In genomic region chr1:205720740-205721139, GRCh38 we compare ENCODE assay signal across 6 cellular contexts. TPM values are rescaled to one million over a fixed set of nuclear protein-coding genes. Genes with fewer than 3 reads are reported as not detected.
DNase-seq lines count a peak whose midpoint lies in the region; ATAC-seq, FAIRE-seq and TF ChIP-seq lines count a peak whose summit lies in the region.
"Not testable (repeated sequence)": the region's sequence is repeated elsewhere in the genome, so short reads cannot be mapped to it uniquely, and the experiment has no call there.

No MANE protein-coding gene starts in this region.

- not testable (repeated sequence) for H3K9ac ChIP-seq in K562 (ENCODE audit: insufficient read depth in 1 of 2, low read depth in 2 of 2, low read length in 2 of 2)

- peaks cover 79 to 94% of the 10 kb centered on the region in 2 experiments for H3K36me3 ChIP-seq in HEK293 (ENCODE audit: control insufficient read depth in 2 of 2, insufficient read depth in 1 of 2, low read length in 2 of 2)
- H3K36me3 ChIP-seq in K562 (ENCODE audit: control insufficient read depth, insufficient read depth, low read length): peaks cover 93% of the 10 kb centered on the region

- H3K79me2 ChIP-seq in K562 (ENCODE audit: control insufficient read depth, insufficient read depth, low read length): peaks cover 13% of the 10 kb centered on the region

- in situ Hi-C loops in K562 (cut with MboI): not testable (repeated sequence)

- ATAC-seq in activated CD4-positive, alpha-beta T cell treated with anti-CD3 and anti-CD28 coated beads for 36 hours; K562; stimulated activated effector memory CD8-positive, alpha-beta T cell treated with anti-CD3 and anti-CD28 coated beads, Interleukin-12 subunit alpha, Interleukin-12 subunit beta, amount 100 ng/mL, for 72 hours: not testable (repeated sequence)

- peak overlapping the region; percentile 83 for H3K27ac Mint-ChIP-seq in activated CD4-positive, alpha-beta T cell treated with anti-CD3 and anti-CD28 coated beads for 36 hours
- H3K27ac Mint-ChIP-seq in activated T-cell treated with anti-CD3 and anti-CD28 coated beads, Interleukin-2, amount 50 U/mL, for 24 hours: peak overlapping the region; percentile 87
- peak overlapping the region; percentile 69 for H3K27ac Mint-ChIP-seq in activated naive CD4-positive, alpha-beta T cell treated with anti-CD3 and anti-CD28 coated beads, Interleukin-2, amount 50 U/mL, for 24 hours
- peak overlapping the region; percentile 33 for H3K27ac Mint-ChIP-seq in stimulated activated effector memory CD8-positive, alpha-beta T cell treated with anti-CD3 and anti-CD28 coated beads, Interleukin-12 subunit alpha, Interleukin-12 subunit beta, amount 100 ng/mL, for 72 hours

- FAIRE-seq in K562 (lab: Jason Lieb, UNC): not testable (repeated sequence)

- not testable (repeated sequence) for H3K4me2 ChIP-seq in K562 (ENCODE audit: insufficient read depth, low read length)

- peaks cover 70% of the 10 kb centered on the region for H3K36me3 Mint-ChIP-seq in activated CD4-positive, alpha-beta T cell treated with anti-CD3 and anti-CD28 coated beads for 36 hours (ENCODE audit: low read depth)
- H3K36me3 Mint-ChIP-seq in activated T-cell treated with anti-CD3 and anti-CD28 coated beads, Interleukin-2, amount 50 U/mL, for 24 hours (ENCODE audit: low read depth): peaks cover 94% of the 10 kb centered on the region
- peaks cover 13% of the 10 kb centered on the region for H3K36me3 Mint-ChIP-seq in activated naive CD4-positive, alpha-beta T cell treated with anti-CD3 and anti-CD28 coated beads, Interleukin-2, amount 50 U/mL, for 24 hours
- peaks cover 100% of the 10 kb centered on the region for H3K36me3 Mint-ChIP-seq in stimulated activated effector memory CD8-positive, alpha-beta T cell treated with anti-CD3 and anti-CD28 coated beads, Interleukin-12 subunit alpha, Interleukin-12 subunit beta, amount 100 ng/mL, for 72 hours

- H3K27me3 Mint-ChIP-seq in activated CD4-positive, alpha-beta T cell treated with anti-CD3 and anti-CD28 coated beads for 36 hours; activated T-cell treated with anti-CD3 and anti-CD28 coated beads, Interleukin-2, amount 50 U/mL, for 24 hours; activated naive CD4-positive, alpha-beta T cell treated with anti-CD3 and anti-CD28 coated beads, Interleukin-2, amount 50 U/mL, for 24 hours: not testable (repeated sequence)

- not testable (repeated sequence) for H2AFZ ChIP-seq in K562 (ENCODE audit: low read depth, low read length)

- 70% methylated on average over 1 of the region's 2 CpGs for WGBS in K562 (ENCODE audit: insufficient coverage, low coverage, missing lambda C conversion rate)

- not testable (repeated sequence) for TF ChIP-seq EP300 in K562 (IDR thresholded peaks at IDR 0.05; ENCODE audit: low read length)

- not testable (repeated sequence) for H3K27ac ChIP-seq in HEK293 (ENCODE audit: extremely low read depth, low read depth, low read length); K562 (ENCODE audit: extremely low read depth, low read depth, low read length)

- H3K9me3 ChIP-seq in HEK293 (ENCODE audit: control insufficient read depth, insufficient read depth, low read depth, low read length); K562 (replicated peaks; ENCODE audit: control insufficient read depth, insufficient read depth, low read depth, low read length): not testable (repeated sequence)

- not testable (repeated sequence) for H3K9me3 Mint-ChIP-seq in activated CD4-positive, alpha-beta T cell treated with anti-CD3 and anti-CD28 coated beads for 36 hours (ENCODE audit: low read depth); activated T-cell treated with anti-CD3 and anti-CD28 coated beads, Interleukin-2, amount 50 U/mL, for 24 hours; activated naive CD4-positive, alpha-beta T cell treated with anti-CD3 and anti-CD28 coated beads, Interleukin-2, amount 50 U/mL, for 24 hours; stimulated activated effector memory CD8-positive, alpha-beta T cell treated with anti-CD3 and anti-CD28 coated beads, Interleukin-12 subunit alpha, Interleukin-12 subunit beta, amount 100 ng/mL, for 72 hours

- not testable (repeated sequence) for BruUV-seq in K562 (replicated peaks; lab: Mats Ljungman, UMichigan)

- POLR2A ChIA-PET in HEK293 (lab: Yijun Ruan, JAX); activated CD4-positive, alpha-beta T cell treated with anti-CD3 and anti-CD28 coated beads for 36 hours (lab: Charles Lee): not testable (repeated sequence)
- POLR2A ChIA-PET in K562 (lab: Yijun Ruan, JAX): interaction anchor here (0.9 to 1.2 kb wide), 3 partner anchors 9 to 25 kb away, joined by 3 to 4 read pairs (median 3); no protein-coding TSS in a partner anchor

- TF ChIP-seq RAD21 in K562 (CRISPR knock-in tag; conservative IDR thresholded peaks at IDR 0.05 in 1 of 2, IDR thresholded peaks at IDR 0.05 in 1 of 2): not testable (repeated sequence)

- intact Hi-C loops in activated CD4-positive, alpha-beta T cell treated with anti-CD3 and anti-CD28 coated beads for 36 hours (cut with DNase I, micrococcal nuclease): loop anchor here in 1 of 2 experiments (2.0 kb wide), 2 partner anchors 28 to 54 kb away; partner anchors contain the start of gene RAB29
- intact Hi-C loops in K562 (cut with micrococcal nuclease): not testable (repeated sequence)

- H3K4me3 Mint-ChIP-seq in activated CD4-positive, alpha-beta T cell treated with anti-CD3 and anti-CD28 coated beads for 36 hours; activated T-cell treated with anti-CD3 and anti-CD28 coated beads, Interleukin-2, amount 50 U/mL, for 24 hours; activated naive CD4-positive, alpha-beta T cell treated with anti-CD3 and anti-CD28 coated beads, Interleukin-2, amount 50 U/mL, for 24 hours; stimulated activated effector memory CD8-positive, alpha-beta T cell treated with anti-CD3 and anti-CD28 coated beads, Interleukin-12 subunit alpha, Interleukin-12 subunit beta, amount 100 ng/mL, for 72 hours: not testable (repeated sequence)

- peaks cover 32% of the 10 kb centered on the region for H3K4me1 Mint-ChIP-seq in activated CD4-positive, alpha-beta T cell treated with anti-CD3 and anti-CD28 coated beads for 36 hours
- H3K4me1 Mint-ChIP-seq in activated T-cell treated with anti-CD3 and anti-CD28 coated beads, Interleukin-2, amount 50 U/mL, for 24 hours (ENCODE audit: low read depth): peaks cover 40% of the 10 kb centered on the region
- not testable (repeated sequence) for H3K4me1 Mint-ChIP-seq in activated naive CD4-positive, alpha-beta T cell treated with anti-CD3 and anti-CD28 coated beads, Interleukin-2, amount 50 U/mL, for 24 hours
- H3K4me1 Mint-ChIP-seq in stimulated activated effector memory CD8-positive, alpha-beta T cell treated with anti-CD3 and anti-CD28 coated beads, Interleukin-12 subunit alpha, Interleukin-12 subunit beta, amount 100 ng/mL, for 72 hours: peaks cover 23% of the 10 kb centered on the region

- not testable (repeated sequence) for DNase-seq in activated CD4-positive, alpha-beta T cell treated with anti-CD3 and anti-CD28 coated beads for 36 hours; activated T-cell treated with anti-CD3 and anti-CD28 coated beads, Interleukin-2, amount 50 U/mL, for 24 hours; K562 (ENCODE audit: extremely low read depth in 1 of 4, low spot score in 3 of 4); stimulated activated effector memory CD8-positive, alpha-beta T cell treated with anti-CD3 and anti-CD28 coated beads, Interleukin-12 subunit alpha, Interleukin-12 subunit beta, amount 100 ng/mL, for 72 hours (ENCODE audit: low spot score in 2 of 2)

- not testable (repeated sequence) for TF ChIP-seq POLR2A in K562 (conservative IDR thresholded peaks at IDR 0.05)

- not testable (repeated sequence) for H3K9me1 ChIP-seq in K562 (ENCODE audit: control insufficient read depth, insufficient read depth, low read length)

- H3K4me3 ChIP-seq in HEK293 (ENCODE audit: low read depth, low read length); K562: not testable (repeated sequence)

- not testable (repeated sequence) for H3K27me3 ChIP-seq in K562 (ENCODE audit: control insufficient read depth in 2 of 2, insufficient read depth in 2 of 2, low read length in 2 of 2)

- TF ChIP-seq CTCF in HEK293 (tag by site-specific recombination; IDR thresholded peaks at IDR 0.05); K562 (IDR thresholded peaks at IDR 0.05 in 2 of 3, conservative IDR thresholded peaks at IDR 0.05 in 1 of 3; ENCODE audit: insufficient read depth in 2 of 3, low read depth in 1 of 3, low read length in 3 of 3): not testable (repeated sequence)

- CTCF ChIA-PET in HEK293 (lab: Yijun Ruan, JAX): interaction anchor here (0.7 to 9.2 kb wide), 4 partner anchors 9 to 316 kb away, joined by 4 to 94 read pairs (median 8); no protein-coding TSS in a partner anchor
- CTCF ChIA-PET in activated CD4-positive, alpha-beta T cell treated with anti-CD3 and anti-CD28 coated beads for 36 hours (lab: Charles Lee): interaction anchor here (1.2 to 8.5 kb wide), 2 partner anchors 10 to 128 kb away, joined by 3 to 62 read pairs; no protein-coding TSS in a partner anchor
- CTCF ChIA-PET in K562 (lab: Yijun Ruan, JAX; ENCODE audit: low intra/inter-chr PET ratio): not testable (repeated sequence)

- not testable (repeated sequence) for H3K4me1 ChIP-seq in HEK293 (ENCODE audit: control insufficient read depth, insufficient read depth, low read length); K562 (replicated peaks in 1 of 2; ENCODE audit: control insufficient read depth in 2 of 2, insufficient read depth in 2 of 2, low read length in 2 of 2)

- not testable (repeated sequence) for H4K20me1 ChIP-seq in K562 (replicated peaks; ENCODE audit: control insufficient read depth, insufficient read depth, low read length)

RNA-seq across cellular contexts. Expression of gene NUCKS1, which starts 29.2 kb away (rescaled TPM):
- 100 to 1,000 TPM; 189 to 260 TPM for total RNA-seq in activated CD4-positive, alpha-beta T cell treated with anti-CD3 and anti-CD28 coated beads for 36 hours
- 27.6 and 204 TPM in 2 replicates for total RNA-seq in K562 (2011; cell fraction: chromatin; rRNA removed; ENCODE audit: low replicate concordance)
- 10.8 and 27.2 TPM in 2 replicates for total RNA-seq in K562 (2011; cell fraction: nucleolus; rRNA removed)
- 57.1 and 92.6 TPM in 2 replicates for total RNA-seq in K562 (2011; cell fraction: nucleoplasm; rRNA removed)
- 81.9 and 87.5 TPM in 2 replicates for total RNA-seq in K562 (2014; rRNA removed)
- total RNA-seq in K562 (2014; rRNA removed; fragmentation: Illumina TruSeq; extraction: Trizol): 232 and 280 TPM in 2 replicates
- 236 and 244 TPM in 2 replicates for total RNA-seq in K562 (2015; rRNA removed; fragmentation: Illumina TruSeq; extraction: Trizol)
- total RNA-seq in K562 (2021): 201 and 216 TPM in 2 replicates
- 117 and 149 TPM in 2 replicates for polyA plus RNA-seq in K562 (2011; rRNA removed)
- polyA plus RNA-seq in K562 (2011; cell fraction: cytosol; rRNA removed): 32.1 and 83.7 TPM in 2 replicates
- 19.9 and 37.5 TPM in 2 replicates for polyA plus RNA-seq in K562 (2011; cell fraction: nucleus; rRNA removed)
- 80.3 and 120 TPM in 2 replicates for polyA plus RNA-seq in K562 (2012)
- 167 and 177 TPM in 2 replicates for polyA plus RNA-seq in K562 (2014; fragmentation: Illumina TruSeq; extraction: Trizol)
- 10 to 100 TPM; 66.7 to 83.4 TPM for polyA plus RNA-seq in K562 (2014; fragmentation: Nextera tagmentation; extraction: Ambion mirVana)
- 94.4 and 95.1 TPM in 2 replicates for polyA plus RNA-seq in K562 (2014; rRNA removed)
- 303 and 322 TPM in 2 replicates for polyA minus RNA-seq in K562 (2011; rRNA and poly(A)+ RNA removed)
- 85.8 and 115 TPM in 2 replicates for polyA minus RNA-seq in K562 (2011; cell fraction: cytosol; rRNA and poly(A)+ RNA removed)
- polyA minus RNA-seq in K562 (2011; cell fraction: nucleus; rRNA and poly(A)+ RNA removed): 23.7 and 70.9 TPM in 2 replicates

RNA-seq across cellular contexts. Expression of gene SLC45A3, which starts 40.4 kb away (rescaled TPM):
- under 1 TPM; 0.32 to 0.53 TPM for total RNA-seq in activated CD4-positive, alpha-beta T cell treated with anti-CD3 and anti-CD28 coated beads for 36 hours
- 7.0 and 13.6 TPM in 2 replicates for total RNA-seq in K562 (2011; cell fraction: chromatin; rRNA removed; ENCODE audit: low replicate concordance)
- total RNA-seq in K562 (2011; cell fraction: nucleolus; rRNA removed): 10.5 and 12.5 TPM in 2 replicates
- total RNA-seq in K562 (2011; cell fraction: nucleoplasm; rRNA removed): 8.7 and 12.1 TPM in 2 replicates
- 1.5 and 2.8 TPM in 2 replicates for total RNA-seq in K562 (2014; rRNA removed)
- total RNA-seq in K562 (2014; rRNA removed; fragmentation: Illumina TruSeq; extraction: Trizol): 0.87 and 1.1 TPM in 2 replicates
- 0.60 and 0.83 TPM in 2 replicates for total RNA-seq in K562 (2015; rRNA removed; fragmentation: Illumina TruSeq; extraction: Trizol)
- 2.5 and 3.0 TPM in 2 replicates for total RNA-seq in K562 (2021)
- polyA plus RNA-seq in K562 (2011; rRNA removed): 3.3 and 3.5 TPM in 2 replicates
- polyA plus RNA-seq in K562 (2011; cell fraction: cytosol; rRNA removed): 2.7 and 5.8 TPM in 2 replicates
- polyA plus RNA-seq in K562 (2011; cell fraction: nucleus; rRNA removed): 11.2 and 15.9 TPM in 2 replicates
- polyA plus RNA-seq in K562 (2012): 1.4 and 4.0 TPM in 2 replicates
- 1.3 and 1.7 TPM in 2 replicates for polyA plus RNA-seq in K562 (2014; fragmentation: Illumina TruSeq; extraction: Trizol)
- polyA plus RNA-seq in K562 (2014; fragmentation: Nextera tagmentation; extraction: Ambion mirVana): under 1 TPM; 0.06 to 0.10 TPM
- 2.4 TPM in 2 replicates for polyA plus RNA-seq in K562 (2014; rRNA removed)
- 0.84 and 1.5 TPM in 2 replicates for polyA minus RNA-seq in K562 (2011; rRNA and poly(A)+ RNA removed)
- polyA minus RNA-seq in K562 (2011; cell fraction: cytosol; rRNA and poly(A)+ RNA removed): 1.3 and 1.8 TPM in 2 replicates
- 2.4 and 2.8 TPM in 2 replicates for polyA minus RNA-seq in K562 (2011; cell fraction: nucleus; rRNA and poly(A)+ RNA removed)

RNA-seq across cellular contexts. Expression of gene RAB29, which starts 54.5 kb away (rescaled TPM):
- total RNA-seq in activated CD4-positive, alpha-beta T cell treated with anti-CD3 and anti-CD28 coated beads for 36 hours: 10 to 100 TPM; 29.3 to 29.4 TPM
- total RNA-seq in K562 (2011; cell fraction: chromatin; rRNA removed; ENCODE audit: low replicate concordance): 9.7 and 12.5 TPM in 2 replicates
- 7.2 and 7.7 TPM in 2 replicates for total RNA-seq in K562 (2011; cell fraction: nucleolus; rRNA removed)
- 8.9 and 11.8 TPM in 2 replicates for total RNA-seq in K562 (2011; cell fraction: nucleoplasm; rRNA removed)
- 6.9 and 7.7 TPM in 2 replicates for total RNA-seq in K562 (2014; rRNA removed)
- 8.5 and 10.2 TPM in 2 replicates for total RNA-seq in K562 (2014; rRNA removed; fragmentation: Illumina TruSeq; extraction: Trizol)
- total RNA-seq in K562 (2015; rRNA removed; fragmentation: Illumina TruSeq; extraction: Trizol): 9.9 and 11.5 TPM in 2 replicates
- total RNA-seq in K562 (2021): 7.8 and 8.0 TPM in 2 replicates
- 9.9 and 17.6 TPM in 2 replicates for polyA plus RNA-seq in K562 (2011; rRNA removed)
- polyA plus RNA-seq in K562 (2011; cell fraction: cytosol; rRNA removed): 11.0 and 14.5 TPM in 2 replicates
- polyA plus RNA-seq in K562 (2011; cell fraction: nucleus; rRNA removed): 7.4 and 13.4 TPM in 2 replicates
- polyA plus RNA-seq in K562 (2012): 11.1 and 11.3 TPM in 2 replicates
- polyA plus RNA-seq in K562 (2014; fragmentation: Illumina TruSeq; extraction: Trizol): 11.1 and 13.9 TPM in 2 replicates
- 1 to 10 TPM; 6.3 to 7.5 TPM for polyA plus RNA-seq in K562 (2014; fragmentation: Nextera tagmentation; extraction: Ambion mirVana)
- 7.2 and 10.8 TPM in 2 replicates for polyA plus RNA-seq in K562 (2014; rRNA removed)
- polyA minus RNA-seq in K562 (2011; rRNA and poly(A)+ RNA removed): 6.1 and 11.9 TPM in 2 replicates
- polyA minus RNA-seq in K562 (2011; cell fraction: cytosol; rRNA and poly(A)+ RNA removed): 3.5 and 7.2 TPM in 2 replicates
- polyA minus RNA-seq in K562 (2011; cell fraction: nucleus; rRNA and poly(A)+ RNA removed): 4.1 and 4.8 TPM in 2 replicates

Comparison
In these comparisons a context has a peak if more than half of its experiments do, and no peak if none do; other contexts are left out.
1. H3K27ac Mint-ChIP-seq: peak in every context shown above with its lines; median percentile 87 in activated T-cell treated with anti-CD3 and anti-CD28 coated beads, Interleukin-2, amount 50 U/mL, for 24 hours; 83 in activated CD4-positive, alpha-beta T cell treated with anti-CD3 and anti-CD28 coated beads for 36 hours; 69 in activated naive CD4-positive, alpha-beta T cell treated with anti-CD3 and anti-CD28 coated beads, Interleukin-2, amount 50 U/mL, for 24 hours; 33 in stimulated activated effector memory CD8-positive, alpha-beta T cell treated with anti-CD3 and anti-CD28 coated beads, Interleukin-12 subunit alpha, Interleukin-12 subunit beta, amount 100 ng/mL, for 72 hours.